ENCODE assay signal across 8 cellular contexts in genomic region chr12:42327227-42327590, GRCh38. TPM values are rescaled to one million over a fixed set of nuclear protein-coding genes. Genes with fewer than 3 reads are reported as not detected.
DNase-seq lines count a peak whose midpoint lies in the region; ATAC-seq, FAIRE-seq and TF ChIP-seq lines count a peak whose summit lies in the region.

No MANE protein-coding gene starts in this region.

- H3K36me3 Mint-ChIP-seq in CD14-positive monocyte: peaks cover 9 to 15% of the 10 kb centered on the region in 2 donors
- H3K36me3 Mint-ChIP-seq in neural progenitor cell: no peaks in the 10 kb centered on the region

- H3K79me2 ChIP-seq in MM.1S (ENCODE audit: low read length): peaks cover 73% of the 10 kb centered on the region
- peaks cover 79% of the 10 kb centered on the region for H3K79me2 ChIP-seq in neural progenitor cell (ENCODE audit: low read depth)

- H3K4me1 Mint-ChIP-seq in CD14-positive monocyte: peaks cover 45% of the 10 kb centered on the region
- H3K4me1 Mint-ChIP-seq in neural progenitor cell: peaks cover 21% of the 10 kb centered on the region

- no peaks in the 10 kb centered on the region for H3K36me3 ChIP-seq in MM.1S (replicated peaks; ENCODE audit: insufficient read depth, low read length)
- H3K36me3 ChIP-seq in effector memory CD4-positive, alpha-beta T cell (ENCODE audit: control insufficient read depth, insufficient read depth, low read length): no peaks in the 10 kb centered on the region
- H3K36me3 ChIP-seq in neural progenitor cell: peaks cover 5% of the 10 kb centered on the region

- H3K9me3 ChIP-seq in MM.1S (replicated peaks; ENCODE audit: insufficient read depth, low read length): no peaks in the 10 kb centered on the region
- H3K9me3 ChIP-seq in effector memory CD4-positive, alpha-beta T cell (ENCODE audit: control insufficient read depth, low read length): no peaks in the 10 kb centered on the region
- H3K9me3 ChIP-seq in neural progenitor cell (ENCODE audit: low read depth): no peaks in the 10 kb centered on the region

- peaks cover 16% of the 10 kb centered on the region for H3K4me1 ChIP-seq in MM.1S (ENCODE audit: low read length)
- H3K4me1 ChIP-seq in effector memory CD4-positive, alpha-beta T cell (ENCODE audit: control insufficient read depth, insufficient read depth, low read length, poor library complexity, severe bottlenecking): peaks cover 12% of the 10 kb centered on the region
- peaks cover 13% of the 10 kb centered on the region for H3K4me1 ChIP-seq in neural progenitor cell

- peak overlapping the region; percentile 78 for H3K4me3 ChIP-seq in MM.1S (ENCODE audit: low read length)
- peak overlapping the region; percentile 62 for H3K4me3 ChIP-seq in effector memory CD4-positive, alpha-beta T cell (ENCODE audit: insufficient read depth, low read depth, low read length, poor library complexity, severe bottlenecking)
- peak overlapping the region; percentile 79 for H3K4me3 ChIP-seq in neural progenitor cell

- intact Hi-C loops in CD14-positive monocyte (cut with micrococcal nuclease): loop anchor here (5.0 to 10.0 kb wide), 2 partner anchors 90 to 182 kb away; partner anchors contain the start of genes YAF2 (in 2 of the 2) and GXYLT1 (in 1 of the 2)

- peak overlapping the region; percentile 76; the same call in 1 of the 2 replicates for H3K27ac ChIP-seq in MM.1S (ENCODE audit: low read length)
- H3K27ac ChIP-seq in effector memory CD4-positive, alpha-beta T cell (ENCODE audit: insufficient read depth, low read length, poor library complexity, severe bottlenecking): peak overlapping the region; percentile 75
- no peak overlapping the region for H3K27ac ChIP-seq in neural progenitor cell

- H3K4me2 ChIP-seq in MM.1S (ENCODE audit: low read depth, low read length) (peak overlapping the region; percentile 89), neural progenitor cell (peak overlapping the region; percentile 82)

- H4K20me1 ChIP-seq in MM.1S (ENCODE audit: insufficient read depth, low read length): no peaks in the 10 kb centered on the region; the same call in 1 of the 2 replicates
- H4K20me1 ChIP-seq in neural progenitor cell (ENCODE audit: low read depth): peaks cover 49% of the 10 kb centered on the region

- H2AFZ ChIP-seq in MM.1S (ENCODE audit: low read length) (no peak overlapping the region), neural progenitor cell (replicated peaks) (no peak overlapping the region)

- H3K4me3 Mint-ChIP-seq in CD14-positive monocyte: peak overlapping the region; percentile 95 to 97
- peak overlapping the region; percentile 97 for H3K4me3 Mint-ChIP-seq in neural progenitor cell

- no peak for FAIRE-seq in GM12892 (lab: Jason Lieb, UNC)

- H3K9ac ChIP-seq in MM.1S (ENCODE audit: low read length) (peak overlapping the region; percentile 78; the same call in 1 of the 2 replicates), neural progenitor cell (peak overlapping the region; percentile 78)

- ATAC-seq in GM19463 (IDR thresholded peaks at IDR 0.05; ENCODE audit: unreplicated experiment): no peak

- H3F3A ChIP-seq in MM.1S (ENCODE audit: insufficient read depth, low read length) (peaks cover 15% of the 10 kb centered on the region), neural progenitor cell (ENCODE audit: low read depth) (peaks cover 6% of the 10 kb centered on the region)

- no peaks in the 10 kb centered on the region for H3K9me2 ChIP-seq in MM.1S (replicated peaks; ENCODE audit: insufficient read depth, low read length)

- no peak for TF ChIP-seq CTCF in CD14-positive monocyte (IDR thresholded peaks at IDR 0.05)
- TF ChIP-seq CTCF in MM.1S (IDR thresholded peaks at IDR 0.05; ENCODE audit: low read length): no peak
- no peak for TF ChIP-seq CTCF in neural progenitor cell (IDR thresholded peaks at IDR 0.05)

- H3K27me3 Mint-ChIP-seq in CD14-positive monocyte (ENCODE audit: low read depth in 3 of 3) (no peaks in the 10 kb centered on the region), neural progenitor cell (ENCODE audit: insufficient read depth, low read depth) (no peaks in the 10 kb centered on the region)

- no peak for DNase-seq in CD14-positive monocyte (ENCODE audit: low spot score)
- DNase-seq in MM.1S: no peak
- no peak for DNase-seq in effector memory CD4-positive, alpha-beta T cell
- no peak for DNase-seq in neural progenitor cell (ENCODE audit: low spot score)
- DNase-seq in GM19238 (ENCODE audit: insufficient read length, low spot score): no peak
- no peak for DNase-seq in NCI-H526 (lab: John Stamatoyannopoulos, UW)
- no peak for DNase-seq in GM12892 (ENCODE audit: insufficient read length)

- H3K9me3 Mint-ChIP-seq in CD14-positive monocyte: no peaks in the 10 kb centered on the region
- H3K9me3 Mint-ChIP-seq in neural progenitor cell: no peaks in the 10 kb centered on the region

- H3K27me3 ChIP-seq in MM.1S (replicated peaks; ENCODE audit: insufficient read depth, low read length) (no peaks in the 10 kb centered on the region), neural progenitor cell (no peaks in the 10 kb centered on the region)
- H3K27me3 ChIP-seq in effector memory CD4-positive, alpha-beta T cell (replicated peaks; ENCODE audit: control insufficient read depth, insufficient read depth, low read length, poor library complexity, severe bottlenecking): no peaks in the 10 kb centered on the region

- TF ChIP-seq POLR2A in GM12892 (IDR thresholded peaks at IDR 0.05; ENCODE audit: low read depth, low read length): no peak

- H3K27ac Mint-ChIP-seq in CD14-positive monocyte (peak overlapping the region; percentile 89 to 97 (median 96)), neural progenitor cell (peak overlapping the region; percentile 11)

RNA-seq across cellular contexts. Expression of gene PPHLN1, which starts 1.2 kb away (rescaled TPM):
- polyA plus RNA-seq in CD14-positive monocyte: 10 to 100 TPM; 68.7 to 74.8 TPM
- 81.5 and 95.5 TPM in 2 replicates for total RNA-seq in neural progenitor cell (ENCODE audit: low replicate concordance)
- 62.3 TPM for polyA plus RNA-seq in GM12892 (2012; ENCODE audit: missing spikeins)

RNA-seq across cellular contexts. Expression of gene ZCRB1, which starts 1.3 kb away (rescaled TPM):
- polyA plus RNA-seq in CD14-positive monocyte: 10 to 100 TPM; 32.2 to 34.4 TPM
- 45.9 and 84.7 TPM in 2 replicates for total RNA-seq in neural progenitor cell (ENCODE audit: low replicate concordance)
- 79.0 TPM for polyA plus RNA-seq in GM12892 (2012; ENCODE audit: missing spikeins)
